ENCODE assay signal across 7 cellular contexts in the genomic region with DNA sequence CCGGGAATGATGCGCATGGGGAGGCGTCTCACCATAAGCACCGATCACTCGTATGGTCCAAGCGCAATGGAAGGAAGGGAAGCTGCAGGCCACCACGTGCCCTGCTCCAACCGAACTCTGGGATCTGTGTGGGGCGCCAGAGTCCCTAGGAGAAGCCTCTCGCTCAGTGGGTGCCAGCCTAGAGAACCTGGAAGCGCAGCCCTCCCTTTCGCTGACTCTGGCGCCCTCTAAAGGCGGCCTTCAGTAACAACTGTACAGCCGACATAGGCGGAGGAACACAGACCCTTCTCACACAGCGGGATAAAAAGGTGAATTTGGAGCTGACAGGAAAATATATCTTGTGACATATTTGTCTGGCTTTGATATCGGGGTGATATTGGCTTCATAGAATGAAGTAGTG.
DNase-seq lines count a peak whose midpoint lies in the region; ATAC-seq and TF ChIP-seq lines count a peak whose summit lies in the region.

No MANE protein-coding gene starts in this region.

- no peak overlapping the region for H3K27ac ChIP-seq in SK-N-SH (ENCODE audit: low read depth in 2 of 2, low read length in 1 of 2)

- no peaks in the 10 kb centered on the region for H4K20me1 ChIP-seq in SK-N-SH (ENCODE audit: insufficient read depth)

- no peak overlapping the region for H2AFZ ChIP-seq in SK-N-SH (ENCODE audit: low read depth)

- H3K36me3 ChIP-seq in SK-N-SH (replicated peaks in 1 of 2; ENCODE audit: control insufficient read depth in 1 of 2, insufficient read depth in 2 of 2, low read length in 1 of 2), result no peaks in the 10 kb centered on the region
- no peaks in the 10 kb centered on the region for H3K36me3 ChIP-seq in adipocyte (ENCODE audit: control insufficient read depth, insufficient read depth, low read length, severe bottlenecking)

- H3K4me1 ChIP-seq in SK-N-SH (ENCODE audit: control insufficient read depth in 1 of 2, insufficient read depth in 2 of 2, low read depth in 1 of 2, low read length in 1 of 2), result no peaks in the 10 kb centered on the region; a peak in 1 of 4 replicates
- H3K4me1 ChIP-seq in adipocyte (ENCODE audit: control insufficient read depth, insufficient read depth, low read length), result no peaks in the 10 kb centered on the region

- H3F3A ChIP-seq in SK-N-SH (replicated peaks; ENCODE audit: insufficient read depth), result no peaks in the 10 kb centered on the region

- no peak overlapping the region for H3K4me2 ChIP-seq in SK-N-SH

- H3K9me3 ChIP-seq in SK-N-SH (no peaks in the 10 kb centered on the region), adipocyte (ENCODE audit: control insufficient read depth, low read length) (no peaks in the 10 kb centered on the region)

- TF ChIP-seq CTCF in GM10248 (IDR thresholded peaks at IDR 0.05; ENCODE audit: control extremely low read depth, extremely low read depth, low read depth, missing control alignments) (peak; percentile 59), SK-N-SH (IDR thresholded peaks at IDR 0.05) (peak; percentile 74)

- no peak for ATAC-seq in GM21737 (IDR thresholded peaks at IDR 0.05; ENCODE audit: unreplicated experiment)

- 0 out of 4 replicates have a peak overlapping the region, but pooled peaks of 1 of the 2 experiments have one; percentile 18 for H3K4me3 ChIP-seq in SK-N-SH (ENCODE audit: low read depth in 2 of 2, low read length in 1 of 2)
- no peak overlapping the region for H3K4me3 ChIP-seq in adipocyte (ENCODE audit: low read length)

- DNase-seq in GM10248 (ENCODE audit: extremely low spot score) (peak; percentile 39), SK-N-SH (peak; percentile 60), adipocyte (ENCODE audit: low read depth) (peak; percentile 61), islet precursor cell (peak; percentile 57)
- peak; percentile 6 to 7 for DNase-seq in stimulated activated CD8-positive, alpha-beta memory T cell treated with anti-CD3 and anti-CD28 coated beads, Interleukin-4, amount 100 ng/mL, for 1 hour (ENCODE audit: low read depth in 2 of 2, low spot score in 1 of 2)

- no peaks in the 10 kb centered on the region for H3K9me2 ChIP-seq in SK-N-SH

- H3K27me3 ChIP-seq in SK-N-SH (ENCODE audit: insufficient read depth) (no peaks in the 10 kb centered on the region; the same call in 1 of the 2 replicates), adipocyte (replicated peaks; ENCODE audit: control insufficient read depth, insufficient read depth, low read length) (peaks cover 9% of the 10 kb centered on the region)

- CTCF ChIA-PET in GM10248 (lab: Yijun Ruan, JAX) (interaction anchor here (0.6 to 0.8 kb wide), 2 partner anchors 55 to 121 kb away, joined by 3 to 4 read pairs; no protein-coding TSS in a partner anchor), SK-N-SH (lab: Yijun Ruan, JAX) (interaction anchor here (0.6 to 2.5 kb wide), 19 partner anchors 13 to 410 kb away, joined by 3 to 18 read pairs (median 5); no protein-coding TSS in a partner anchor)

- TF ChIP-seq RAD21 in Ishikawa (IDR thresholded peaks at IDR 0.05; ENCODE audit: low read depth) (peak; percentile 71), SK-N-SH (IDR thresholded peaks at IDR 0.05; ENCODE audit: low read length) (peak; percentile 79)

- TF ChIP-seq EP300 in Ishikawa (IDR thresholded peaks at IDR 0.05; ENCODE audit: borderline replicate concordance), result no peak
- TF ChIP-seq EP300 in SK-N-SH (IDR thresholded peaks at IDR 0.05; ENCODE audit: borderline replicate concordance in 1 of 2, low read depth in 1 of 2, low read length in 1 of 2), result no peak

- H3K9ac ChIP-seq in SK-N-SH (no peak overlapping the region), adipocyte (ENCODE audit: low read length) (no peak overlapping the region)

- POLR2A ChIA-PET in GM10248 (lab: Yijun Ruan, JAX) (no interaction called here), SK-N-SH (lab: Yijun Ruan, JAX) (no interaction called here)

- no peaks in the 10 kb centered on the region for H3K79me2 ChIP-seq in SK-N-SH (ENCODE audit: insufficient read depth)

- WGBS in SK-N-SH (ENCODE audit: low lambda C conversion rate), result 4% methylated on average over 11 of the region's 18 CpGs

TF ChIP-seq in Ishikawa, 13 proteins besides CTCF, POLR2A, EP300 and RAD21:
- no peak for TF ChIP-seq TAF1 (IDR thresholded peaks at IDR 0.05; ENCODE audit: low read depth)

TF ChIP-seq in SK-N-SH, 30 proteins besides CTCF, POLR2A, EP300 and RAD21:
- TF ChIP-seq USF1 (IDR thresholded peaks at IDR 0.05; ENCODE audit: borderline replicate concordance, low read depth), result no peak
- no peak for TF ChIP-seq MXI1 (IDR thresholded peaks at IDR 0.05; ENCODE audit: low read depth, low read length)
- 0 out of 2 replicates have a peak, but pooled peaks have one; percentile 21 for TF ChIP-seq MAX (IDR thresholded peaks at IDR 0.05; ENCODE audit: low read depth)
- TF ChIP-seq SMC3 (IDR thresholded peaks at IDR 0.05; ENCODE audit: low read depth, low read length), result peak; percentile 58; the same call in 1 of the 2 replicates
- no peak for TF ChIP-seq JUND (IDR thresholded peaks at IDR 0.05)
TF ChIP-seq in SK-N-SH: peak in this region for 2.

Comparison
In these comparisons a context has a peak if more than half of its experiments do, and no peak if none do; other contexts are left out.
1. DNase-seq: peak in every context shown above with its lines; median percentile 61 in adipocyte; 60 in SK-N-SH; 57 in islet precursor cell; 39 in GM10248; 6 in stimulated activated CD8-positive, alpha-beta memory T cell treated with anti-CD3 and anti-CD28 coated beads, Interleukin-4, amount 100 ng/mL, for 1 hour.